Comparison of ENCODE assay signal across 8 cellular contexts in the genomic region with DNA sequence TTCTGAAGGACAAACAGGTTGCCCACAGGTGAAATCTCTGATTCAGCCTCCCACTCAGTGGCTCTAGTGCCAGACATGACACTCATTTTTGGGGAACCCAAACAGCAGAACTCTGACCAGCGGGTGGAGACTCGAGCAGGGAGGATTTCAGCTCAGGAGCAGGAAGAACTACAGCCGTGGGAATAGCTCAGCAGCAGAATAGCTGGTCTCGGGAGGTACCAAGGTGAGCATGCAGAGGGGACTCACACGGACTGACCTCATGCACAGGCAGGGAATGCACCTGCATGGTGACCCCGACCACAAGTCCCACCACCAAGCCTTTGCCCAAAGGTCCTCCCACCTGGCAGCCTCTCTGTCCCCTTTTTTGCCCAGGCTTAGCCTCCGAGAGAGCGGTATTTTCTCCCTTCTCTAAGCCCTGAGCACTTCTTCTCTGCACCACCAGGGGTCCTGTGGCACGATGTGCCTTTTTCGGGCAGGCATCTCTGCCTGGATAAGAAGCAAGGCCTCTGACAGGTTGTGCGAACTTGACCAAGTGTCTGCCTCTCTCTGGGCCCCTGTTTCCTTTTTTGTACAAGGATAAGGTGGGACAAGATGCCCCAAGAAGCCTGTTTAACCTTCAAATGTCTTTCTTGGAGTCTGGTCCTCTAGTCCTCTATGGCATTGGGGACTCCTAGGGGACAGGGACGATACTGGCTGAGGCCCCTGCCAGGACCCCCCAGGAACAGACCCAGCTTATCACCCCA. TPM values are rescaled to one million over a fixed set of nuclear protein-coding genes. Genes with fewer than 3 reads are reported as not detected.
DNase-seq lines count a peak whose midpoint lies in the region; ATAC-seq and TF ChIP-seq lines count a peak whose summit lies in the region.

No MANE protein-coding gene starts in this region.

- H3K79me2 ChIP-seq in GM23338 (replicated peaks; ENCODE audit: insufficient read depth) = no peaks in the 10 kb centered on the region

- no peaks in the 10 kb centered on the region for H3K9me3 ChIP-seq in BLaER1 treated with 17β-estradiol and CSF1 and Interleukin-3, amounts not matched to agents 10 nM and 100 nM (replicated peaks in 1 of 11)
- H3K9me3 ChIP-seq in Peyer's patch = no peaks in the 10 kb centered on the region

- TF ChIP-seq CTCF in GM23338 (conservative IDR thresholded peaks at IDR 0.05; ENCODE audit: low read depth in 2 of 2) = peak; percentile 79
- TF ChIP-seq CTCF in Peyer's patch (IDR thresholded peaks at IDR 0.05) = peak; percentile 72 to 83 (median 76)
- peak; percentile 94 for TF ChIP-seq CTCF in foreskin fibroblast (IDR thresholded peaks at IDR 0.05; ENCODE audit: low read depth, low read length)
- peak; percentile 89 for TF ChIP-seq CTCF in retinal pigment epithelial cell (conservative IDR thresholded peaks at IDR 0.05; ENCODE audit: low read depth, low read length)

- no peaks in the 10 kb centered on the region for H3K9me2 ChIP-seq in GM23338 (ENCODE audit: insufficient read depth)

- no peak for TF ChIP-seq POLR2A in Peyer's patch (IDR thresholded peaks at IDR 0.05)

- no peak overlapping the region for H3K4me3 ChIP-seq in BLaER1 treated with 17β-estradiol and CSF1 and Interleukin-3, amounts not matched to agents 10 nM and 100 nM
- H3K4me3 ChIP-seq in GM23338 = no peak overlapping the region
- H3K4me3 ChIP-seq in Peyer's patch = no peak overlapping the region
- H3K4me3 ChIP-seq in foreskin fibroblast (ENCODE audit: low read depth in 1 of 2, low read length in 2 of 2) = no peak overlapping the region
- no peak overlapping the region for H3K4me3 ChIP-seq in retinal pigment epithelial cell (ENCODE audit: low read length)

- no peaks in the 10 kb centered on the region for H4K20me1 ChIP-seq in BLaER1 treated with 17β-estradiol and CSF1 and Interleukin-3, amounts not matched to agents 10 nM and 100 nM
- H4K20me1 ChIP-seq in GM23338 (replicated peaks; ENCODE audit: insufficient read depth) = no peaks in the 10 kb centered on the region

- peak; percentile 92 for DNase-seq in GM23338 (ENCODE audit: low spot score)
- DNase-seq in Peyer's patch = peak in 2 of 3 donors; percentile 67 to 84
- peak; percentile 59 for DNase-seq in activated T-helper 1 cell treated with anti-CD3 and anti-CD28 coated beads, Interleukin-12 subunit alpha, Interleukin-12 subunit beta, Interleukin-2, Interleukin-4 antibody, amounts not matched to agents 30 ng/mL and 10 ng/mL and 1 ng/mL, durations not matched to agents 14 hours and 24 hours and 36 hours (ENCODE audit: low spot score)
- DNase-seq in foreskin fibroblast = peak; percentile 45 to 78
- no peak for DNase-seq in retinal pigment epithelial cell (ENCODE audit: low read depth)
- DNase-seq in SW480 (ENCODE audit: low spot score) = no peak
- DNase-seq in NCI-H774 (lab: John Stamatoyannopoulos, UW) = no peak

- intact Hi-C loops in activated T-helper 1 cell treated with anti-CD3 and anti-CD28 coated beads, Interleukin-12 subunit alpha, Interleukin-12 subunit beta, Interleukin-2, Interleukin-4 antibody, amounts not matched to agents 30 ng/mL and 10 ng/mL and 1 ng/mL, durations not matched to agents 14 hours and 24 hours and 36 hours (cut with micrococcal nuclease) = loop anchor here (1.0 kb wide), 1 partner anchor 20 kb away; no protein-coding TSS in a partner anchor

- H3K4me3 Mint-ChIP-seq in GM23338 = no peak overlapping the region
- H3K4me3 Mint-ChIP-seq in activated T-helper 1 cell treated with anti-CD3 and anti-CD28 coated beads, Interleukin-12 subunit alpha, Interleukin-12 subunit beta, Interleukin-2, Interleukin-4 antibody, amounts not matched to agents 30 ng/mL and 10 ng/mL and 1 ng/mL, durations not matched to agents 14 hours and 24 hours and 36 hours = no peak overlapping the region

- ATAC-seq in GM23338 = peak; percentile 95

- H3K36me3 ChIP-seq in BLaER1 treated with 17β-estradiol and CSF1 and Interleukin-3, amounts not matched to agents 10 nM and 100 nM = no peaks in the 10 kb centered on the region
- H3K36me3 ChIP-seq in GM23338 (ENCODE audit: insufficient read depth) (no peaks in the 10 kb centered on the region), Peyer's patch (no peaks in the 10 kb centered on the region)

- no peak overlapping the region for H3K9ac ChIP-seq in BLaER1 treated with 17β-estradiol and CSF1 and Interleukin-3, amounts not matched to agents 10 nM and 100 nM

- H3F3A ChIP-seq in GM23338 (replicated peaks; ENCODE audit: low read depth) = no peaks in the 10 kb centered on the region; the same call in 1 of the 2 replicates

- peaks cover 12% of the 10 kb centered on the region for H3K27me3 Mint-ChIP-seq in GM23338 (ENCODE audit: insufficient read depth, low read depth, poor library complexity)
- H3K27me3 Mint-ChIP-seq in activated T-helper 1 cell treated with anti-CD3 and anti-CD28 coated beads, Interleukin-12 subunit alpha, Interleukin-12 subunit beta, Interleukin-2, Interleukin-4 antibody, amounts not matched to agents 30 ng/mL and 10 ng/mL and 1 ng/mL, durations not matched to agents 14 hours and 24 hours and 36 hours (ENCODE audit: insufficient read depth) = no peaks in the 10 kb centered on the region

- H3K27me3 ChIP-seq in BLaER1 treated with 17β-estradiol and CSF1 and Interleukin-3, amounts not matched to agents 10 nM and 100 nM = no peaks in the 10 kb centered on the region
- no peaks in the 10 kb centered on the region for H3K27me3 ChIP-seq in GM23338 (ENCODE audit: insufficient read depth)
- no peaks in the 10 kb centered on the region for H3K27me3 ChIP-seq in Peyer's patch

- no peaks in the 10 kb centered on the region for H3K36me3 Mint-ChIP-seq in GM23338 (ENCODE audit: low read depth)
- H3K36me3 Mint-ChIP-seq in activated T-helper 1 cell treated with anti-CD3 and anti-CD28 coated beads, Interleukin-12 subunit alpha, Interleukin-12 subunit beta, Interleukin-2, Interleukin-4 antibody, amounts not matched to agents 30 ng/mL and 10 ng/mL and 1 ng/mL, durations not matched to agents 14 hours and 24 hours and 36 hours (ENCODE audit: low read depth) = no peaks in the 10 kb centered on the region

- H2AFZ ChIP-seq in GM23338 = peak overlapping the region; percentile 56; the same call in 1 of the 2 replicates

- H3K4me1 Mint-ChIP-seq in GM23338 = peaks cover 10% of the 10 kb centered on the region
- peaks cover 15% of the 10 kb centered on the region for H3K4me1 Mint-ChIP-seq in activated T-helper 1 cell treated with anti-CD3 and anti-CD28 coated beads, Interleukin-12 subunit alpha, Interleukin-12 subunit beta, Interleukin-2, Interleukin-4 antibody, amounts not matched to agents 30 ng/mL and 10 ng/mL and 1 ng/mL, durations not matched to agents 14 hours and 24 hours and 36 hours (ENCODE audit: low read depth)

- no peak overlapping the region for H3K27ac Mint-ChIP-seq in GM23338
- H3K27ac Mint-ChIP-seq in activated T-helper 1 cell treated with anti-CD3 and anti-CD28 coated beads, Interleukin-12 subunit alpha, Interleukin-12 subunit beta, Interleukin-2, Interleukin-4 antibody, amounts not matched to agents 30 ng/mL and 10 ng/mL and 1 ng/mL, durations not matched to agents 14 hours and 24 hours and 36 hours = peak overlapping the region; percentile 44

- no peaks in the 10 kb centered on the region; the same call in 2 of the 3 replicates for H3K9me3 Mint-ChIP-seq in GM23338
- H3K9me3 Mint-ChIP-seq in activated T-helper 1 cell treated with anti-CD3 and anti-CD28 coated beads, Interleukin-12 subunit alpha, Interleukin-12 subunit beta, Interleukin-2, Interleukin-4 antibody, amounts not matched to agents 30 ng/mL and 10 ng/mL and 1 ng/mL, durations not matched to agents 14 hours and 24 hours and 36 hours = no peaks in the 10 kb centered on the region

- peaks cover 10 to 42% (median 27%) of the 10 kb centered on the region in 10 experiments for H3K4me1 ChIP-seq in BLaER1 treated with 17β-estradiol and CSF1 and Interleukin-3, amounts not matched to agents 10 nM and 100 nM
- H3K4me1 ChIP-seq in GM23338 (ENCODE audit: insufficient read depth) = peaks cover 9% of the 10 kb centered on the region; the same call in 1 of the 2 replicates
- peaks cover 0 to 9% (median 0%) of the 10 kb centered on the region in 4 donors for H3K4me1 ChIP-seq in Peyer's patch

- no peak overlapping the region for H3K27ac ChIP-seq in BLaER1 treated with 17β-estradiol and CSF1 and Interleukin-3, amounts not matched to agents 10 nM and 100 nM
- H3K27ac ChIP-seq in GM23338 (ENCODE audit: low read depth) (no peak overlapping the region; the same call in 1 of the 2 replicates), Peyer's patch (no peak overlapping the region)

- peak overlapping the region in 6 of 11 experiments; percentile 10 to 39 (median 16); a peak in 7 of 22 replicates for H3K4me2 ChIP-seq in BLaER1 treated with 17β-estradiol and CSF1 and Interleukin-3, amounts not matched to agents 10 nM and 100 nM
- H3K4me2 ChIP-seq in GM23338 = peak overlapping the region; percentile 28; the same call in 1 of the 2 replicates

TF ChIP-seq in GM23338, 12 proteins besides CTCF, POLR2A, EP300 and RAD21 (continues in another document):
- TF ChIP-seq JUNB (IDR thresholded peaks at IDR 0.05; ENCODE audit: unreplicated experiment) (no peak), NANOG (IDR thresholded peaks at IDR 0.05; ENCODE audit: borderline replicate concordance) (no peak), ZNF114 (CRISPR knock-in tag; IDR thresholded peaks at IDR 0.05) (no peak)

RNA-seq across cellular contexts. Expression of gene FGR, which starts 8.8 kb away (rescaled TPM):
- total RNA-seq in GM23338 (2014; rRNA removed; shearing (Covaris generic)) = 0.16 and 0.56 TPM in 2 replicates
- polyA plus RNA-seq in GM23338 (2016; fragmentation: Nextera tagmentation; extraction: Ambion mirVana) = 0.42 and 0.53 TPM in 2 replicates
- 10 to 100 TPM in 1 of 4 donors, 1 to 10 TPM in 3; 1.1 to 38.8 (median 4.7) TPM for total RNA-seq in Peyer's patch
- 0.21 and 0.27 TPM in 2 replicates for total RNA-seq in activated T-helper 1 cell treated with anti-CD3 and anti-CD28 coated beads, Interleukin-12 subunit alpha, Interleukin-12 subunit beta, Interleukin-2, Interleukin-4 antibody, amounts not matched to agents 30 ng/mL and 10 ng/mL and 1 ng/mL, durations not matched to agents 14 hours and 24 hours and 36 hours

RNA-seq across cellular contexts. Expression of gene IFI6, which starts 28.2 kb away (rescaled TPM):
- total RNA-seq in GM23338 (2014; rRNA removed; shearing (Covaris generic)) = 6.3 and 9.4 TPM in 2 replicates
- 15.6 and 16.0 TPM in 2 replicates for polyA plus RNA-seq in GM23338 (2016; fragmentation: Nextera tagmentation; extraction: Ambion mirVana)
- 10 to 100 TPM; 17.8 to 28.5 (median 20.7) TPM for total RNA-seq in Peyer's patch
- 71.7 and 85.6 TPM in 2 replicates for total RNA-seq in activated T-helper 1 cell treated with anti-CD3 and anti-CD28 coated beads, Interleukin-12 subunit alpha, Interleukin-12 subunit beta, Interleukin-2, Interleukin-4 antibody, amounts not matched to agents 30 ng/mL and 10 ng/mL and 1 ng/mL, durations not matched to agents 14 hours and 24 hours and 36 hours

RNA-seq across cellular contexts. Expression of gene AHDC1, which starts 39.9 kb away (rescaled TPM):
- total RNA-seq in GM23338 (2014; rRNA removed; shearing (Covaris generic)) = 19.1 and 22.2 TPM in 2 replicates
- 6.8 and 8.3 TPM in 2 replicates for polyA plus RNA-seq in GM23338 (2016; fragmentation: Nextera tagmentation; extraction: Ambion mirVana)
- total RNA-seq in Peyer's patch = 10 to 100 TPM in 3 of 4 donors, 1 to 10 TPM in 1; 7.0 to 21.5 (median 12.0) TPM
- total RNA-seq in activated T-helper 1 cell treated with anti-CD3 and anti-CD28 coated beads, Interleukin-12 subunit alpha, Interleukin-12 subunit beta, Interleukin-2, Interleukin-4 antibody, amounts not matched to agents 30 ng/mL and 10 ng/mL and 1 ng/mL, durations not matched to agents 14 hours and 24 hours and 36 hours = 33.7 and 33.9 TPM in 2 replicates

Comparison
In these comparisons a context has a peak if more than half of its experiments do, and no peak if none do; other contexts are left out.
1. DNase-seq: peak in GM23338 (single experiment), Peyer's patch (2 of 3), activated T-helper 1 cell treated with anti-CD3 and anti-CD28 coated beads, Interleukin-12 subunit alpha, Interleukin-12 subunit beta, Interleukin-2, Interleukin-4 antibody, amounts not matched to agents 30 ng/mL and 10 ng/mL and 1 ng/mL, durations not matched to agents 14 hours and 24 hours and 36 hours (single experiment) and foreskin fibroblast (2 of 2); none in retinal pigment epithelial cell (single experiment), SW480 (single experiment) and NCI-H774 (single experiment).
2. Peak in every context shown above with its lines, with median percentiles within 50 percentile points of each other: CTCF ChIP-seq.